23 cellular contexts compared by ENCODE assay signal in the genomic region with DNA sequence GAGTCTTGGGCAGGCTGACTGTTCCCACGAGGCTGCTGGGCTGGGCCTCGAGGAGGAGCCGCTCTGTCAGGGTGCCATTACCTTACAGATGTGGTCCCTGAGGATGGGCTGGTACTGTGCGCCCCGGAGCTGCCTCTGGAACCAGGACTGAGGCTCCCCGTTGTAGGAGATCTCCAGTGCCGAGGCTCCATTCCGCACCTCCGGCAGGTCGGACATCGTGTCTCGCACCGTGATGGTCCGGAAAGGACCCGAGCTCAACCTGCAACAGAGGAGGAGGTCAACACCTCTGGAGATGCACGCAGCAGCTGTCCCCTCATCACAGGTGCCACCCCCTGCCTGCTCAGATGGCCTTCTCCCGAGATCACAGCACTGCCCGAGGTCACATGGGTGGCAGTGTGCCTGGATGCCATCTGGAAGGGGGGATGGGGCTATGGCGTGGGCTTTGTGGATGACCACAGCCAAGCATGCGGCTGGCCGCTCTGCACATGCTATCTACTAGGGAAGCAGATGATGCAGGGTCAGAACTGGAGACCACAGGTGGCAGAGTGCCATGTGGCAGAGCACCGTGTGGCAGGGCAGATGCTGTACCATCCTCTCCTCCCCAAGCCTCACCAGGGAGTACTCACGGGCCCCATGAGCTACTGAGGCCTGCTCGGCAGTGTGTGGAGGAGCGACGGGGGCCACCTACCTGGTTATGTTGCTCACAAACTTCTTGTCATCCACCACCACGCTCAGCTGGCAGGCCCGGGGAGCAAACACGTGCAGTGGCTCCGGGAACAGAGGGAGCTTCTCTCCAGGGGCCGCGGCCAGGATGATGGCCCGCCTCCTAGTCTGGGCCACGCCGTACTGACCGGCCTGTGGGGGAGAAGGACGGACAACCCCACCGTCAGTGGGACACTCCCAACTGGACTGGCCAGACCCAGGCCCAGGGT. TPM values are rescaled to one million over a fixed set of nuclear protein-coding genes. Genes with fewer than 3 reads are reported as not detected.
DNase-seq lines count a peak whose midpoint lies in the region; ATAC-seq and TF ChIP-seq lines count a peak whose summit lies in the region.
"Had no signal": no experiment of that assay in that cellular context is flagged by ENCODE, and none has a peak within 500 bp of the region (broad histone marks: within the 10 kb centered on the region; RNA-seq: fewer than 3 reads in every experiment).

No MANE protein-coding gene starts in this region.

- H3K27me3 ChIP-seq in psoas muscle (ENCODE audit: insufficient read depth in 3 of 3, low read length in 2 of 3), result no peaks in the 10 kb centered on the region
- H3K27me3 ChIP-seq: BE2C, brain microvascular endothelial cell, gastroesophageal sphincter, testis had no signal

- peak overlapping the region; percentile 29 for H3K27ac Mint-ChIP-seq in T-helper 17 cell

- H3K4me3 Mint-ChIP-seq in T-helper 17 cell, result no peak overlapping the region
- H3K4me3 Mint-ChIP-seq: T-cell had no signal

- peaks cover 3 to 95% of the 10 kb centered on the region in 2 donors for H3K36me3 ChIP-seq in psoas muscle (ENCODE audit: insufficient read depth in 1 of 2, low read depth in 1 of 2)

- peaks cover 12% of the 10 kb centered on the region for H3K4me1 Mint-ChIP-seq in T-helper 17 cell

- no peak for TF ChIP-seq CTCF in psoas muscle (IDR thresholded peaks at IDR 0.05)

- no peaks in the 10 kb centered on the region for H3K4me1 ChIP-seq in psoas muscle
- H3K4me1 ChIP-seq: BE2C, gastroesophageal sphincter, left ventricle myocardium inferior, testis had no signal

- intact Hi-C loops in psoas muscle (cut with DNase I), result no loop called here

- H3K4me3 ChIP-seq in psoas muscle, result no peak overlapping the region
- H3K4me3 ChIP-seq: gastroesophageal sphincter, left ventricle myocardium inferior, mucosa of descending colon, testis had no signal

- ATAC-seq in T-helper 17 cell (no peak), psoas muscle (peak in 3 of 4 donors; percentile 52 to 80 (median 54)), HG02798 (IDR thresholded peaks at IDR 0.05; ENCODE audit: poor library complexity, unreplicated experiment) (no peak)
- ATAC-seq: activated naive CD4-positive, alpha-beta T cell treated with anti-CD3 and anti-CD28 coated beads, Interleukin-2, amount 50 U/mL, for 72 hours; gastroesophageal sphincter; mucosa of descending colon; T-cell had no signal

- WGBS in psoas muscle, 3 donors, result 58 to 67% (median 61%) methylated on average over 38 of the region's 38 CpGs

- no peak overlapping the region for H3K27ac ChIP-seq in psoas muscle
- H3K27ac ChIP-seq: brain microvascular endothelial cell, gastroesophageal sphincter, left ventricle myocardium inferior, testis, WERI-Rb-1 had no signal

- in situ Hi-C loops in G401 (cut with HindIII; ENCODE audit: low sequenced_read_pairs), result no loop called here

- H3K9me3 ChIP-seq in T-helper 17 cell (ENCODE audit: control insufficient read depth, low read length, poor library complexity, severe bottlenecking), result no peaks in the 10 kb centered on the region
- no peaks in the 10 kb centered on the region for H3K9me3 ChIP-seq in psoas muscle
- H3K9me3 ChIP-seq: BE2C, gastroesophageal sphincter, left ventricle myocardium inferior, mucosa of descending colon, testis had no signal

- no peaks in the 10 kb centered on the region for H3K27me3 Mint-ChIP-seq in T-helper 17 cell
- H3K27me3 Mint-ChIP-seq: T-cell had no signal

- peaks cover 3% of the 10 kb centered on the region for H3K36me3 Mint-ChIP-seq in T-helper 17 cell (ENCODE audit: low read depth)

- peak; percentile 85 for DNase-seq in G401 (ENCODE audit: low spot score)
- no peak for DNase-seq in T-helper 17 cell
- DNase-seq in globus pallidus (ENCODE audit: low spot score), result peak; percentile 71
- DNase-seq in psoas muscle, result no peak
- DNase-seq in hepatic stellate cell (ENCODE audit: low spot score), result no peak
- no peak for DNase-seq in NCI-H128 (lab: John Stamatoyannopoulos, UW; ENCODE audit: unreplicated experiment)
- DNase-seq: activated CD4-positive, alpha-beta T cell treated with anti-CD3 and anti-CD28 coated beads, Interleukin-2, amount 50 U/mL, for 48 hours; brain microvascular endothelial cell; DMS153; left ventricle myocardium inferior; mucosa of descending colon; NCI-H187 treated with DMSO at 0.1 percent for 48 hours; NCI-H446; RPMI8226; stimulated activated CD4-positive, alpha-beta T cell treated with anti-CD3 and anti-CD28 coated beads, Interleukin-4, amount 100 ng/mL, for 1 hour; T-cell; testis; WERI-Rb-1 had no signal

RNA-seq across cellular contexts. Expression of a gene that starts 18.3 kb away (rescaled TPM):
- 356 and 383 TPM in 2 replicates for total RNA-seq in G401 (2014; rRNA removed; shearing (Covaris generic))
- total RNA-seq in T-helper 17 cell (100 to 1,000 TPM; 312 to 322 TPM), psoas muscle (100 to 1,000 TPM; 278 to 337 (median 305) TPM)
- 100 to 1,000 TPM; 257 to 358 (median 311) TPM for polyA plus RNA-seq in psoas muscle

RNA-seq across cellular contexts. Expression of a gene that starts 26.5 kb away (rescaled TPM):
- total RNA-seq in G401 (2014; rRNA removed; shearing (Covaris generic)), result 6.6 and 8.0 TPM in 2 replicates
- 10 to 100 TPM; 46.6 to 50.8 TPM for total RNA-seq in T-helper 17 cell
- total RNA-seq in psoas muscle, result 10 to 100 TPM; 11.0 to 18.5 (median 14.6) TPM
- 10 to 100 TPM in 1 of 3 donors, 1 to 10 TPM in 2; 4.0 to 15.7 (median 6.0) TPM for polyA plus RNA-seq in psoas muscle

RNA-seq across cellular contexts. Expression of a gene that starts 31.9 kb away (rescaled TPM):
- total RNA-seq in G401 (2014; rRNA removed; shearing (Covaris generic)), result 77.4 and 104 TPM in 2 replicates
- total RNA-seq in T-helper 17 cell (10 to 100 TPM; 79.8 to 87.8 TPM), psoas muscle (10 to 100 TPM; 29.3 to 70.6 (median 59.1) TPM)
- polyA plus RNA-seq in psoas muscle, result 10 to 100 TPM; 48.4 to 93.4 (median 60.8) TPM

RNA-seq across cellular contexts. Expression of a gene that starts 35.5 kb away (rescaled TPM):
- 0.18 and 0.64 TPM in 2 replicates for total RNA-seq in G401 (2014; rRNA removed; shearing (Covaris generic))
- 1 to 10 TPM in 1 of 2 donors, under 1 TPM in 1; 0.86 to 2.2 TPM for total RNA-seq in T-helper 17 cell
- total RNA-seq in psoas muscle, result not detected
- under 1 TPM in 2 of 3 donors, not detected in 1; 0.18 to 0.20 TPM for polyA plus RNA-seq in psoas muscle
- total RNA-seq: gastroesophageal sphincter, left ventricle myocardium inferior, M059J had no signal

RNA-seq across cellular contexts. Expression of a gene that starts 51.9 kb away (rescaled TPM):
- 9.5 and 10.8 TPM in 2 replicates for total RNA-seq in G401 (2014; rRNA removed; shearing (Covaris generic))
- total RNA-seq in T-helper 17 cell (10 to 100 TPM; 65.2 to 68.0 TPM), psoas muscle (1 to 10 TPM; 2.9 to 5.7 (median 4.0) TPM)
- polyA plus RNA-seq in psoas muscle, result 1 to 10 TPM; 3.1 to 4.3 (median 3.4) TPM

Comparison
In these comparisons a context has a peak if more than half of its experiments do, and no peak if none do; other contexts are left out.
1. DNase-seq: peak in G401 (single experiment) and globus pallidus (single experiment); none in T-helper 17 cell (0 of 3), psoas muscle (0 of 2), hepatic stellate cell (single experiment) and NCI-H128 (single experiment).
2. ATAC-seq: peak in psoas muscle (3 of 4); none in T-helper 17 cell (single experiment) and HG02798 (single experiment).